8 cellular contexts compared by ENCODE assay signal in the genomic region with DNA sequence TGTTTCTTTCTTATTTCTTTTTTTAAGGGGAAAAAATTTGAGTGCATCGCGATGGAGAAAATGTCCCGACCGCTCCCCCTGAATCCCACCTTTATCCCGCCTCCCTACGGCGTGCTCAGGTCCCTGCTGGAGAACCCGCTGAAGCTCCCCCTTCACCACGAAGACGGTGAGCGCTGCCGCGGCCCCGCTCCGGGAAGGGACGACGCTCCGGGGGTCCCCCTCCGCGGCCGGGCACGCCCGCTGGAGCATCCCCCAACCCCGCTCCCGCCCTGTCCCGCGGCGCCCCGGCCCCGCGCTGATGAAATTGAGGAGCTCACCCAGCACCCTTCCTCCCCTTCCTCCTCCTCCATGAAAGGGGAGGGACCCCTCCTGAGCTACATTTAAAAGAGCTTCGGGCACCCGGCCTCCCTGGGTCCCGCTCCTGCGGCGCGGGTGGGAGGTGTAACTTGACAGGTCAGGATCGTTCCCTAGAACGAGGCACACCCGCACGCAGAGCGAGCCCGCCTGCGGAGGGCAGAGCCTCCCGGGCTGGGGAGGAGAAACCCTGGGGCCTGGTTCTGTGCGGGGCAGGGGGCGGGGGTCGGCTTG. TPM values are rescaled to one million over a fixed set of nuclear protein-coding genes. Genes with fewer than 3 reads are reported as not detected.
DNase-seq lines count a peak whose midpoint lies in the region; ATAC-seq and TF ChIP-seq lines count a peak whose summit lies in the region.

No MANE protein-coding gene starts in this region.

- peak overlapping the region; percentile 60 to 83 (median 68) for H3K4me3 Mint-ChIP-seq in CD4-positive, CD25-positive, alpha-beta regulatory T cell

- H3K27me3 Mint-ChIP-seq in CD4-positive, CD25-positive, alpha-beta regulatory T cell, result peaks cover 75% of the 10 kb centered on the region

- intact Hi-C loops in mucosa of descending colon (cut with DNase I, micrococcal nuclease), result no loop called here

- TF ChIP-seq CTCF in RWPE2 (IDR thresholded peaks at IDR 0.05; ENCODE audit: poor library complexity, severe bottlenecking) (no peak), mucosa of descending colon (IDR thresholded peaks at IDR 0.05) (no peak)

- peaks cover 0 to 7% (median 0%) of the 10 kb centered on the region in 7 donors for H3K9me3 Mint-ChIP-seq in CD4-positive, CD25-positive, alpha-beta regulatory T cell

- H3K4me1 Mint-ChIP-seq in CD4-positive, CD25-positive, alpha-beta regulatory T cell, result peaks cover 0 to 23% (median 12%) of the 10 kb centered on the region in 4 donors

- H3K27ac Mint-ChIP-seq in CD4-positive, CD25-positive, alpha-beta regulatory T cell, result no peak overlapping the region

- no peak for ATAC-seq in CD4-positive, CD25-positive, alpha-beta regulatory T cell (ENCODE audit: low read depth in 2 of 2)
- ATAC-seq in RWPE2 (ENCODE audit: low read depth) (no peak; the same call in 2 of the 3 replicates), mucosa of descending colon (no peak), GM21515 (IDR thresholded peaks at IDR 0.05; ENCODE audit: unreplicated experiment) (no peak)

- H3K36me3 ChIP-seq in CD4-positive, CD25-positive, alpha-beta regulatory T cell (ENCODE audit: control insufficient read depth, insufficient read depth, low read length), result no peaks in the 10 kb centered on the region
- H3K36me3 ChIP-seq in RWPE2 (ENCODE audit: low read depth), result no peaks in the 10 kb centered on the region
- H3K36me3 ChIP-seq in ectodermal cell (ENCODE audit: control insufficient read depth, insufficient read depth, low read length), result no peaks in the 10 kb centered on the region
- no peaks in the 10 kb centered on the region for H3K36me3 ChIP-seq in mucosa of descending colon (ENCODE audit: low read depth)
- H3K36me3 ChIP-seq in urinary bladder (ENCODE audit: insufficient read depth), result no peaks in the 10 kb centered on the region

- H3K4me3 ChIP-seq in CD4-positive, CD25-positive, alpha-beta regulatory T cell (ENCODE audit: low read depth, low read length), result peak overlapping the region; percentile 56
- peak overlapping the region; percentile 33 for H3K4me3 ChIP-seq in RWPE2 (ENCODE audit: severe bottlenecking)
- peak overlapping the region; percentile 30 for H3K4me3 ChIP-seq in ectodermal cell (ENCODE audit: insufficient read depth, low read depth, low read length)
- no peak overlapping the region for H3K4me3 ChIP-seq in mucosa of descending colon
- H3K4me3 ChIP-seq in urinary bladder (ENCODE audit: low read depth, low read length), result peak overlapping the region; percentile 84

- H3K9me3 ChIP-seq in CD4-positive, CD25-positive, alpha-beta regulatory T cell (ENCODE audit: control insufficient read depth in 2 of 2, low read length in 2 of 2), result peaks cover 4 to 6% of the 10 kb centered on the region in 2 experiments
- H3K9me3 ChIP-seq in RWPE2 (ENCODE audit: severe bottlenecking), result no peaks in the 10 kb centered on the region
- no peaks in the 10 kb centered on the region for H3K9me3 ChIP-seq in ectodermal cell (ENCODE audit: control insufficient read depth, low read length)
- no peaks in the 10 kb centered on the region for H3K9me3 ChIP-seq in mucosa of descending colon

- peaks cover 30% of the 10 kb centered on the region for H3K27me3 ChIP-seq in CD4-positive, CD25-positive, alpha-beta regulatory T cell (ENCODE audit: control insufficient read depth, insufficient read depth, low read length)
- H3K27me3 ChIP-seq in RWPE2 (ENCODE audit: insufficient read depth, poor library complexity, severe bottlenecking) (peaks cover 55% of the 10 kb centered on the region), ectodermal cell (ENCODE audit: control insufficient read depth, insufficient read depth, low read length, poor library complexity, severe bottlenecking) (peaks cover 80% of the 10 kb centered on the region)

- 1% methylated on average over 48 of the region's 48 CpGs for WGBS in ectodermal cell, 2 experiments
- under 1% methylated on average over 48 of the region's 48 CpGs for WGBS in urinary bladder

- peaks cover 27% of the 10 kb centered on the region for H3K4me1 ChIP-seq in CD4-positive, CD25-positive, alpha-beta regulatory T cell (ENCODE audit: control insufficient read depth, insufficient read depth, low read length, poor library complexity, severe bottlenecking)
- H3K4me1 ChIP-seq in RWPE2 (ENCODE audit: insufficient read depth, poor library complexity, severe bottlenecking) (peaks cover 7% of the 10 kb centered on the region), ectodermal cell (ENCODE audit: control insufficient read depth, insufficient read depth, low read length) (no peaks in the 10 kb centered on the region), mucosa of descending colon (ENCODE audit: low read depth) (peaks cover 19% of the 10 kb centered on the region), urinary bladder (ENCODE audit: insufficient read depth) (no peaks in the 10 kb centered on the region)

- H3K27ac ChIP-seq in CD4-positive, CD25-positive, alpha-beta regulatory T cell (ENCODE audit: insufficient read depth, low read length, poor library complexity, severe bottlenecking), result peak overlapping the region; percentile 20
- H3K27ac ChIP-seq in RWPE2 (ENCODE audit: poor library complexity, severe bottlenecking), result no peak overlapping the region
- no peak overlapping the region for H3K27ac ChIP-seq in ectodermal cell (ENCODE audit: insufficient read depth, low read depth, low read length, poor library complexity, severe bottlenecking)
- H3K27ac ChIP-seq in urinary bladder (ENCODE audit: low read depth), result peak overlapping the region; percentile 88

- peak in 1 of 3 donors; percentile 21 for DNase-seq in CD4-positive, CD25-positive, alpha-beta regulatory T cell
- no peak for DNase-seq in RWPE2 (ENCODE audit: low spot score)
- peak in 2 of 3 donors; percentile 29 to 48 for DNase-seq in mucosa of descending colon
- no peak for DNase-seq in epidermal melanocyte (ENCODE audit: insufficient read length, low spot score)
- DNase-seq in SIG-M5 treated with dmso at 0.1 percent for 504 hours (lab: John Stamatoyannopoulos, UW; ENCODE audit: unreplicated experiment), result no peak

- H3K36me3 Mint-ChIP-seq in CD4-positive, CD25-positive, alpha-beta regulatory T cell, result no peaks in the 10 kb centered on the region

RNA-seq across cellular contexts. Expression of a gene that starts 0.8 kb away (rescaled TPM):
- 2.1 TPM for total RNA-seq in CD4-positive, CD25-positive, alpha-beta regulatory T cell
- 1 to 10 TPM in 1 of 4 donors, under 1 TPM in 3; 0.28 to 1.3 (median 0.61) TPM for polyA plus RNA-seq in CD4-positive, CD25-positive, alpha-beta regulatory T cell
- polyA plus RNA-seq in ectodermal cell (2013, experiment 1 of 4), result 0.28 TPM
- 0.04 TPM for polyA plus RNA-seq in ectodermal cell (2013, experiment 2 of 4)
- 0.11 TPM for polyA plus RNA-seq in ectodermal cell (2013, experiment 3 of 4)
- not detected for polyA plus RNA-seq in ectodermal cell (2013, experiment 4 of 4)
- total RNA-seq in mucosa of descending colon (10 to 100 TPM in 1 of 3 donors, 1 to 10 TPM in 2; 1.3 to 34.9 (median 3.5) TPM), urinary bladder (7.7 TPM)
- polyA plus RNA-seq in urinary bladder, result 31.4 TPM

Comparison
In these comparisons a context has a peak if more than half of its experiments do, and no peak if none do; other contexts are left out.
1. DNase-seq: peak in mucosa of descending colon (2 of 3); none in RWPE2 (single experiment), epidermal melanocyte (single experiment) and SIG-M5 treated with dmso at 0.1 percent for 504 hours (single experiment).
2. H3K27ac ChIP-seq: peak in CD4-positive, CD25-positive, alpha-beta regulatory T cell (single experiment) and urinary bladder (single experiment); none in RWPE2 (single experiment) and ectodermal cell (single experiment).